ENCODE assay signal across 10 cellular contexts in genomic region chr3:158711886-158712285, GRCh38. TPM values are rescaled to one million over a fixed set of nuclear protein-coding genes. Genes with fewer than 3 reads are reported as not detected.
A peak's percentile ranks its signal among the peaks of the same experiment; 100 is the strongest.
DNase-seq lines count a peak whose midpoint lies in the region; ATAC-seq, FAIRE-seq and TF ChIP-seq lines count a peak whose summit lies in the region.
"Had no signal": no experiment of that assay in that cellular context is flagged by ENCODE, and none has a peak within 500 bp of the region (broad histone marks: within the 10 kb centered on the region; RNA-seq: fewer than 3 reads in every experiment).

No MANE protein-coding gene starts in this region.

- H3K9me3 ChIP-seq in GM12878 (replicated peaks; ENCODE audit: control insufficient read depth, insufficient read depth, low read length) = no peaks in the 10 kb centered on the region
- H3K9me3 ChIP-seq: ovary had no signal

- SMC1A ChIA-PET in GM12878 (lab: Charles Lee; ENCODE audit: uncharacterized antibody, unreplicated experiment) = no interaction called here

- no peaks in the 10 kb centered on the region for H3K27me3 ChIP-seq in GM12878 (replicated peaks in 1 of 2; ENCODE audit: control insufficient read depth in 2 of 2, insufficient read depth in 2 of 2, low read length in 1 of 2)
- H3K27me3 ChIP-seq: ovary had no signal

- TF ChIP-seq EP300 in GM12878 (IDR thresholded peaks at IDR 0.05; ENCODE audit: borderline replicate concordance in 1 of 2, control insufficient read depth in 1 of 2, low read depth in 2 of 2, low read length in 2 of 2) = no peak

- WGBS in GM12878 (ENCODE audit: insufficient coverage, insufficient replicate concordance, low lambda C conversion rate, missing lambda C conversion rate) = 59% methylated on average over 1 of the region's 1 CpG

- RAD21 ChIA-PET in GM12878 (lab: Charles Lee; ENCODE audit: unreplicated experiment) = no interaction called here

- ATAC-seq in GM12878 (no peak), HG03520 (IDR thresholded peaks at IDR 0.05; ENCODE audit: unreplicated experiment) (no peak)

- H3K4me1 ChIP-seq in GM12878 (ENCODE audit: control insufficient read depth, insufficient read depth, low read length) = no peaks in the 10 kb centered on the region

- H2AFZ ChIP-seq in GM12878 (ENCODE audit: control insufficient read depth, low read depth, low read length) = no peak overlapping the region

- H3K36me3 ChIP-seq in GM12878 (ENCODE audit: control insufficient read depth in 2 of 2, insufficient read depth in 2 of 2, low read length in 1 of 2) = peaks cover 0 to 13% of the 10 kb centered on the region in 2 experiments; a peak in 2 of 4 replicates
- H3K36me3 ChIP-seq: ovary had no signal

- no peak for TF ChIP-seq CTCF in GM12878 (IDR thresholded peaks at IDR 0.05 in 2 of 3, conservative IDR thresholded peaks at IDR 0.05 in 1 of 3; ENCODE audit: control insufficient read depth in 2 of 3, extremely low read depth in 1 of 3, insufficient read depth in 1 of 3, low read depth in 3 of 3, low read length in 3 of 3)

- DNase-seq in A172 (ENCODE audit: low spot score) (peak; percentile 80), H54 (ENCODE audit: insufficient read length, low spot score) (peak; percentile 40), GM12878 (ENCODE audit: low read depth, low spot score) (no peak), iris pigment epithelial cell (ENCODE audit: low read depth) (peak; percentile 70), NCI-H82 treated with DMSO at 0.1 percent for 48 hours (lab: John Stamatoyannopoulos, UW; ENCODE audit: unreplicated experiment) (no peak), SKM-1 treated with dmso at 0.1 percent for 144 hours (lab: John Stamatoyannopoulos, UW; ENCODE audit: unreplicated experiment) (no peak), DMS114 treated with DMSO at 0.1 percent for 48 hours (lab: John Stamatoyannopoulos, UW; ENCODE audit: unreplicated experiment) (no peak)
- DNase-seq: ovary had no signal

- no peak for TF ChIP-seq RAD21 in GM12878 (IDR thresholded peaks at IDR 0.05; ENCODE audit: insufficient read depth, low read depth, low read length)

- in situ Hi-C loops in GM12878 (cut with MboI) = no loop called here

- no peak for FAIRE-seq in H54 (lab: Jason Lieb, UNC)
- no peak for FAIRE-seq in GM12878 (lab: Jason Lieb, UNC)

- H4K20me1 ChIP-seq in GM12878 (ENCODE audit: control insufficient read depth, insufficient read depth) = no peaks in the 10 kb centered on the region

- intact Hi-C loops in GM12878 (cut with micrococcal nuclease; ENCODE audit: unreplicated experiment) = no loop called here

- no peak overlapping the region for H3K27ac ChIP-seq in GM12878 (ENCODE audit: control insufficient read depth, insufficient read depth)
- H3K27ac ChIP-seq: C4-2B had no signal

- TF ChIP-seq POLR2A in H54 (IDR thresholded peaks at IDR 0.05; ENCODE audit: low read depth, low read length) (no peak), GM12878 (IDR thresholded peaks at IDR 0.05; ENCODE audit: low read depth, low read length) (no peak)

- no peak overlapping the region for H3K4me2 ChIP-seq in GM12878 (ENCODE audit: control insufficient read depth, insufficient read depth)

- BruUV-seq in GM12878 (replicated peaks; lab: Mats Ljungman, UMichigan) = no TSS peak

- H3K79me2 ChIP-seq in GM12878 (ENCODE audit: control insufficient read depth, insufficient read depth, low read length) = no peaks in the 10 kb centered on the region

- CTCF ChIA-PET in GM12878 (lab: Yijun Ruan, JAX) = interaction anchor here (1.4 kb wide), 1 partner anchor 16 kb away, joined by 4 read pairs; no protein-coding TSS in a partner anchor

- no peak overlapping the region for H3K4me3 ChIP-seq in GM12878
- H3K4me3 ChIP-seq: ovary had no signal

- no peak overlapping the region for H3K9ac ChIP-seq in GM12878 (ENCODE audit: control insufficient read depth, insufficient read depth, low read length)

- POLR2A ChIA-PET in GM12878 (lab: Charles Lee) = no interaction called here

TF ChIP-seq in GM12878, 131 proteins besides CTCF, POLR2A, EP300 and RAD21 (continues in another document):
- TF ChIP-seq MTA3 (IDR thresholded peaks at IDR 0.05; ENCODE audit: borderline replicate concordance, low read length) (no peak), KAT2A (conservative IDR thresholded peaks at IDR 0.05; ENCODE audit: control insufficient read depth, low read depth, low read length) (no peak), CHD4 (IDR thresholded peaks at IDR 0.05) (no peak), HDGF (IDR thresholded peaks at IDR 0.05) (no peak), JUNB (IDR thresholded peaks at IDR 0.05) (0 out of 2 replicates have a peak, but pooled peaks have one; percentile 23), BMI1 (IDR thresholded peaks at IDR 0.05; ENCODE audit: borderline replicate concordance) (no peak), BCL11A (IDR thresholded peaks at IDR 0.05; ENCODE audit: low read depth, low read length) (peak; percentile 24; the same call in 1 of the 2 replicates), SREBF1 (IDR thresholded peaks at IDR 0.05; ENCODE audit: low read length) (no peak), RB1 (IDR thresholded peaks at IDR 0.05; ENCODE audit: borderline replicate concordance) (no peak), SUPT20H (IDR thresholded peaks at IDR 0.05; ENCODE audit: borderline replicate concordance, control insufficient read depth, low read depth, low read length) (no peak)
- TF ChIP-seq, protein P1, sequence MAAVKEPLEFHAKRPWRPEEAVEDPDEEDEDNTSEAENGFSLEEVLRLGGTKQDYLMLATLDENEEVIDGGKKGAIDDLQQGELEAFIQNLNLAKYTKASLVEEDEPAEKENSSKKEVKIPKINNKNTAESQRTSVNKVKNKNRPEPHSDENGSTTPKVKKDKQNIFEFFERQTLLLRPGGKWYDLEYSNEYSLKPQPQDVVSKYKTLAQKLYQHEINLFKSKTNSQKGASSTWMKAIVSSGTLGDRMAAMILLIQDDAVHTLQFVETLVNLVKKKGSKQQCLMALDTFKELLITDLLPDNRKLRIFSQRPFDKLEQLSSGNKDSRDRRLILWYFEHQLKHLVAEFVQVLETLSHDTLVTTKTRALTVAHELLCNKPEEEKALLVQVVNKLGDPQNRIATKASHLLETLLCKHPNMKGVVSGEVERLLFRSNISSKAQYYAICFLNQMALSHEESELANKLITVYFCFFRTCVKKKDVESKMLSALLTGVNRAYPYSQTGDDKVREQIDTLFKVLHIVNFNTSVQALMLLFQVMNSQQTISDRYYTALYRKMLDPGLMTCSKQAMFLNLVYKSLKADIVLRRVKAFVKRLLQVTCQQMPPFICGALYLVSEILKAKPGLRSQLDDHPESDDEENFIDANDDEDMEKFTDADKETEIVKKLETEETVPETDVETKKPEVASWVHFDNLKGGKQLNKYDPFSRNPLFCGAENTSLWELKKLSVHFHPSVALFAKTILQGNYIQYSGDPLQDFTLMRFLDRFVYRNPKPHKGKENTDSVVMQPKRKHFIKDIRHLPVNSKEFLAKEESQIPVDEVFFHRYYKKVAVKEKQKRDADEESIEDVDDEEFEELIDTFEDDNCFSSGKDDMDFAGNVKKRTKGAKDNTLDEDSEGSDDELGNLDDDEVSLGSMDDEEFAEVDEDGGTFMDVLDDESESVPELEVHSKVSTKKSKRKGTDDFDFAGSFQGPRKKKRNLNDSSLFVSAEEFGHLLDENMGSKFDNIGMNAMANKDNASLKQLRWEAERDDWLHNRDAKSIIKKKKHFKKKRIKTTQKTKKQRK (IDR thresholded peaks at IDR 0.05; ENCODE audit: low read depth, low read length) = no peak

RNA-seq across cellular contexts. Expression of gene RARRES1, which starts 20.4 kb away (rescaled TPM):
- total RNA-seq in A172 (2014; rRNA removed; shearing (Covaris generic)) = not detected in 2 replicates
- not detected in 2 replicates for total RNA-seq in GM12878 (2013; cell fraction: nucleolus; rRNA removed)
- 0.05 TPM in 1 of 2 replicates, not detected in the other for total RNA-seq in GM12878 (2014; rRNA removed)
- total RNA-seq in GM12878 (2014; rRNA removed; fragmentation: Illumina TruSeq; extraction: Trizol) = not detected in 2 replicates
- 0.16 TPM in 1 of 2 replicates, not detected in the other for total RNA-seq in GM12878 (2021)
- not detected for polyA plus RNA-seq in GM12878 (2011; ENCODE audit: low read depth)
- polyA plus RNA-seq in GM12878 (2011; rRNA removed) = not detected in 2 replicates
- not detected in 2 replicates for polyA plus RNA-seq in GM12878 (2011; cell fraction: cytosol; rRNA removed)
- not detected in 2 replicates for polyA plus RNA-seq in GM12878 (2011; cell fraction: nucleus; rRNA removed)
- not detected in 2 replicates for polyA plus RNA-seq in GM12878 (2012)
- not detected in 2 replicates for polyA plus RNA-seq in GM12878 (2014; fragmentation: Illumina TruSeq; extraction: Trizol)
- polyA plus RNA-seq in GM12878 (2014; fragmentation: Nextera tagmentation; extraction: Ambion mirVana) = under 1 TPM in 1 of 2 experiments, not detected in 1; 0.02 TPM
- not detected in 2 replicates for polyA plus RNA-seq in GM12878 (2014; rRNA removed)
- under 1 TPM; 0.63 to 0.83 TPM for polyA plus RNA-seq in GM12878 (2016; fragmentation: Nextera tagmentation; extraction: Ambion mirVana)
- not detected in 2 replicates for polyA minus RNA-seq in GM12878 (2011; rRNA and poly(A)+ RNA removed)
- polyA minus RNA-seq in GM12878 (2011; cell fraction: cytosol; rRNA and poly(A)+ RNA removed) = not detected in 2 replicates
- polyA minus RNA-seq in GM12878 (2011; cell fraction: nucleus; rRNA and poly(A)+ RNA removed) = not detected in 2 replicates

RNA-seq across cellular contexts. Expression of gene LXN, which starts 39.4 kb away (rescaled TPM):
- total RNA-seq in A172 (2014; rRNA removed; shearing (Covaris generic)) = not detected in 2 replicates
- total RNA-seq in GM12878 (2013; cell fraction: nucleolus; rRNA removed) = 10.7 and 11.9 TPM in 2 replicates
- total RNA-seq in GM12878 (2014; rRNA removed) (16.2 and 18.5 TPM in 2 replicates), GM12878 (2014; rRNA removed; fragmentation: Illumina TruSeq; extraction: Trizol) (19.9 and 20.3 TPM in 2 replicates), GM12878 (2021) (9.3 and 10.7 TPM in 2 replicates)
- 8.9 TPM for polyA plus RNA-seq in GM12878 (2011; ENCODE audit: low read depth)
- polyA plus RNA-seq in GM12878 (2011; rRNA removed) (12.0 and 20.9 TPM in 2 replicates), GM12878 (2014; fragmentation: Illumina TruSeq; extraction: Trizol) (20.5 and 22.7 TPM in 2 replicates), GM12878 (2014; fragmentation: Nextera tagmentation; extraction: Ambion mirVana) (10 to 100 TPM; 30.7 to 45.0 TPM), GM12878 (2014; rRNA removed) (18.4 and 19.7 TPM in 2 replicates), GM12878 (2016; fragmentation: Nextera tagmentation; extraction: Ambion mirVana) (10 to 100 TPM; 20.4 to 21.8 TPM)
- 8.5 and 11.5 TPM in 2 replicates for polyA plus RNA-seq in GM12878 (2011; cell fraction: cytosol; rRNA removed)
- 7.5 and 8.4 TPM in 2 replicates for polyA plus RNA-seq in GM12878 (2011; cell fraction: nucleus; rRNA removed)
- 12.3 and 13.3 TPM in 2 replicates for polyA plus RNA-seq in GM12878 (2012)
- polyA minus RNA-seq in GM12878 (2011; rRNA and poly(A)+ RNA removed) = 3.8 and 5.6 TPM in 2 replicates
- 2.3 and 3.2 TPM in 2 replicates for polyA minus RNA-seq in GM12878 (2011; cell fraction: cytosol; rRNA and poly(A)+ RNA removed)
- polyA minus RNA-seq in GM12878 (2011; cell fraction: nucleus; rRNA and poly(A)+ RNA removed) = 7.7 and 10.1 TPM in 2 replicates

Comparison
In these comparisons a context has a peak if more than half of its experiments do, and no peak if none do; other contexts are left out.
1. DNase-seq: peak in A172 (single experiment), H54 (single experiment) and iris pigment epithelial cell (single experiment); none in GM12878 (single experiment), NCI-H82 treated with DMSO at 0.1 percent for 48 hours (single experiment), SKM-1 treated with dmso at 0.1 percent for 144 hours (single experiment) and DMS114 treated with DMSO at 0.1 percent for 48 hours (single experiment).
2. RNA of gene LXN, which starts 39.4 kb away (total RNA-seq): 9.3 to 20.3 TPM in GM12878; not detected in A172; every median in the first group is over 10 times any median in the second.